In the genomic region with DNA sequence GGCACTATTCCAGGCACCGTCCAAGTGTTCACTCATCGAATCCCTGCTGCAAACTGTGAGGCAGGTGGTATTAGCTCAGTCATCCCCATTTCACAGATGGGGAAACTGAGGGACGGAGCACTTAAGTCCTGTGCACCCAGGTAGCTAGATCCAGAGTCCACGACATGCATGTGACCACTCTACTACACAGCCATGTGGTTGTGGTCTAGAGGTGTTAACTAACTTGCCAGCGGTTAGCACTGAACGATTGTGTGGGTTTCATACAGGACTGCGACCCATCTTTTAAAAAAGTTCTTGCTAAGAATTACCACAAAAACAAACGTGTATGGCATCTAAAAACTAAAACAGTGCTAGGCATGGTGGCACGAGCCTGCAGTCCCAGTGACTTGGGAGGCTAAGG, we compare ENCODE assay signal across 16 cellular contexts. TPM values are rescaled to one million over a fixed set of nuclear protein-coding genes. Genes with fewer than 3 reads are reported as not detected.
DNase-seq lines count a peak whose midpoint lies in the region; ATAC-seq and FAIRE-seq lines count a peak whose summit lies in the region.
"Had no signal": no experiment of that assay in that cellular context is flagged by ENCODE, and none has a peak within 500 bp of the region (broad histone marks: within the 10 kb centered on the region; RNA-seq: fewer than 3 reads in every experiment).

No MANE protein-coding gene starts in this region.

- no peak overlapping the region for H3K4me3 Mint-ChIP-seq in activated CD4-positive, alpha-beta memory T cell treated with anti-CD3 and anti-CD28 coated beads, Interleukin-2, amount 10 ng/mL, durations not matched to agents 7 days and 5 days
- H3K4me3 Mint-ChIP-seq: activated naive CD8-positive, alpha-beta T cell; memory B cell had no signal

- H3K27ac ChIP-seq in effector memory CD4-positive, alpha-beta T cell (ENCODE audit: insufficient read depth, low read length, poor library complexity, severe bottlenecking), result no peak overlapping the region
- H3K27ac ChIP-seq: esophagus muscularis mucosa, pancreas had no signal

- no peak overlapping the region for H3K4me3 ChIP-seq in effector memory CD4-positive, alpha-beta T cell (ENCODE audit: insufficient read depth, low read depth, low read length, poor library complexity, severe bottlenecking)
- H3K4me3 ChIP-seq: esophagus muscularis mucosa, pancreas had no signal

- no peaks in the 10 kb centered on the region for H3K36me3 ChIP-seq in effector memory CD4-positive, alpha-beta T cell (ENCODE audit: control insufficient read depth, insufficient read depth, low read length)

- H3K36me3 Mint-ChIP-seq in activated CD4-positive, alpha-beta memory T cell treated with anti-CD3 and anti-CD28 coated beads, Interleukin-2, amount 10 ng/mL, durations not matched to agents 7 days and 5 days (ENCODE audit: low read depth), result peaks cover 16% of the 10 kb centered on the region

- H3K9me3 Mint-ChIP-seq in activated CD4-positive, alpha-beta memory T cell treated with anti-CD3 and anti-CD28 coated beads, Interleukin-2, amount 10 ng/mL, durations not matched to agents 7 days and 5 days, result peaks cover 9% of the 10 kb centered on the region
- H3K9me3 Mint-ChIP-seq: memory B cell had no signal

- no peaks in the 10 kb centered on the region for H3K4me1 ChIP-seq in effector memory CD4-positive, alpha-beta T cell (ENCODE audit: control insufficient read depth, insufficient read depth, low read length, poor library complexity, severe bottlenecking)
- H3K4me1 ChIP-seq: esophagus muscularis mucosa, pancreas had no signal

- peak; percentile 32 for DNase-seq in activated CD4-positive, alpha-beta memory T cell treated with anti-CD3 and anti-CD28 coated beads, Interleukin-2, amount 10 ng/mL, durations not matched to agents 7 days and 5 days
- no peak for DNase-seq in frontal cortex (ENCODE audit: low spot score in 2 of 2)
- DNase-seq in effector memory CD4-positive, alpha-beta T cell, result no peak
- DNase-seq in activated effector memory CD4-positive, alpha-beta T cell treated with Interleukin-2 at 50 U/mL for 16 hours, result no peak
- DNase-seq: activated CD4-positive, alpha-beta T cell treated with anti-CD3 and anti-CD28 coated beads, Interleukin-2, amount 50 U/mL, for 4 hours; AML-193; Kasumi-1; NCI-H2171 treated with DMSO at 0.1 percent for 48 hours; pancreas had no signal

- no peaks in the 10 kb centered on the region for H3K27me3 Mint-ChIP-seq in activated CD4-positive, alpha-beta memory T cell treated with anti-CD3 and anti-CD28 coated beads, Interleukin-2, amount 10 ng/mL, durations not matched to agents 7 days and 5 days
- H3K27me3 Mint-ChIP-seq: activated naive CD8-positive, alpha-beta T cell; memory B cell had no signal

- H3K4me1 Mint-ChIP-seq in activated CD4-positive, alpha-beta memory T cell treated with anti-CD3 and anti-CD28 coated beads, Interleukin-2, amount 10 ng/mL, durations not matched to agents 7 days and 5 days, result peaks cover 24% of the 10 kb centered on the region
- H3K4me1 Mint-ChIP-seq: memory B cell had no signal

- H3K9me3 ChIP-seq in effector memory CD4-positive, alpha-beta T cell (ENCODE audit: control insufficient read depth, low read length), result peaks cover 3% of the 10 kb centered on the region
- H3K9me3 ChIP-seq: esophagus muscularis mucosa, pancreas had no signal

- POLR2A ChIA-PET in activated CD4-positive, alpha-beta memory T cell treated with anti-CD3 and anti-CD28 coated beads, Interleukin-2, amount 10 ng/mL, durations not matched to agents 7 days and 5 days (lab: Charles Lee), result interaction anchor here (0.8 to 0.9 kb wide), 2 partner anchors 34 to 228 kb away, joined by 3 read pairs; a partner anchor contains a TSS

- H3K27me3 ChIP-seq in effector memory CD4-positive, alpha-beta T cell (replicated peaks; ENCODE audit: control insufficient read depth, insufficient read depth, low read length, poor library complexity, severe bottlenecking), result no peaks in the 10 kb centered on the region
- H3K27me3 ChIP-seq: esophagus muscularis mucosa, pancreas had no signal

- H3K27ac Mint-ChIP-seq in activated CD4-positive, alpha-beta memory T cell treated with anti-CD3 and anti-CD28 coated beads, Interleukin-2, amount 10 ng/mL, durations not matched to agents 7 days and 5 days, result no peak overlapping the region
- H3K27ac Mint-ChIP-seq: activated naive CD8-positive, alpha-beta T cell; memory B cell had no signal

- ATAC-seq in GM18498 (IDR thresholded peaks at IDR 0.05; ENCODE audit: unreplicated experiment) (peak; percentile 93), GM19452 (IDR thresholded peaks at IDR 0.05; ENCODE audit: unreplicated experiment) (peak; percentile 94), HG02885 (IDR thresholded peaks at IDR 0.05; ENCODE audit: poor library complexity, unreplicated experiment) (peak; percentile 95), GM18519 (IDR thresholded peaks at IDR 0.05; ENCODE audit: low FRiP score, unreplicated experiment) (no peak)
- ATAC-seq: pancreas had no signal

- CTCF ChIA-PET in activated CD4-positive, alpha-beta memory T cell treated with anti-CD3 and anti-CD28 coated beads, Interleukin-2, amount 10 ng/mL, durations not matched to agents 7 days and 5 days (lab: Charles Lee), result interaction anchor here (0.9 to 1.2 kb wide), 3 partner anchors 17 to 279 kb away, joined by 3 read pairs; no protein-coding TSS in a partner anchor

- FAIRE-seq in frontal cortex (lab: Jason Lieb, UNC), result no peak
- FAIRE-seq: pancreas had no signal

RNA-seq across cellular contexts. Expression of a gene that starts 16.2 kb away (rescaled TPM):
- under 1 TPM; 0.73 to 0.95 TPM for total RNA-seq in activated CD4-positive, alpha-beta memory T cell treated with anti-CD3 and anti-CD28 coated beads, Interleukin-2, amount 10 ng/mL, durations not matched to agents 7 days and 5 days
- total RNA-seq in frontal cortex, result 0.41 TPM

RNA-seq across cellular contexts. Expression of a gene that starts 34.2 kb away (rescaled TPM):
- 10 to 100 TPM; 25.6 to 28.2 TPM for total RNA-seq in activated CD4-positive, alpha-beta memory T cell treated with anti-CD3 and anti-CD28 coated beads, Interleukin-2, amount 10 ng/mL, durations not matched to agents 7 days and 5 days
- 10.2 TPM for total RNA-seq in frontal cortex

RNA-seq across cellular contexts. Expression of a gene that starts 34.4 kb away (rescaled TPM):
- total RNA-seq in activated CD4-positive, alpha-beta memory T cell treated with anti-CD3 and anti-CD28 coated beads, Interleukin-2, amount 10 ng/mL, durations not matched to agents 7 days and 5 days, result 10 to 100 TPM; 38.5 to 39.0 TPM
- 43.6 TPM for total RNA-seq in frontal cortex
